ENCODE assay signal across 1 cellular context in the genomic region with DNA sequence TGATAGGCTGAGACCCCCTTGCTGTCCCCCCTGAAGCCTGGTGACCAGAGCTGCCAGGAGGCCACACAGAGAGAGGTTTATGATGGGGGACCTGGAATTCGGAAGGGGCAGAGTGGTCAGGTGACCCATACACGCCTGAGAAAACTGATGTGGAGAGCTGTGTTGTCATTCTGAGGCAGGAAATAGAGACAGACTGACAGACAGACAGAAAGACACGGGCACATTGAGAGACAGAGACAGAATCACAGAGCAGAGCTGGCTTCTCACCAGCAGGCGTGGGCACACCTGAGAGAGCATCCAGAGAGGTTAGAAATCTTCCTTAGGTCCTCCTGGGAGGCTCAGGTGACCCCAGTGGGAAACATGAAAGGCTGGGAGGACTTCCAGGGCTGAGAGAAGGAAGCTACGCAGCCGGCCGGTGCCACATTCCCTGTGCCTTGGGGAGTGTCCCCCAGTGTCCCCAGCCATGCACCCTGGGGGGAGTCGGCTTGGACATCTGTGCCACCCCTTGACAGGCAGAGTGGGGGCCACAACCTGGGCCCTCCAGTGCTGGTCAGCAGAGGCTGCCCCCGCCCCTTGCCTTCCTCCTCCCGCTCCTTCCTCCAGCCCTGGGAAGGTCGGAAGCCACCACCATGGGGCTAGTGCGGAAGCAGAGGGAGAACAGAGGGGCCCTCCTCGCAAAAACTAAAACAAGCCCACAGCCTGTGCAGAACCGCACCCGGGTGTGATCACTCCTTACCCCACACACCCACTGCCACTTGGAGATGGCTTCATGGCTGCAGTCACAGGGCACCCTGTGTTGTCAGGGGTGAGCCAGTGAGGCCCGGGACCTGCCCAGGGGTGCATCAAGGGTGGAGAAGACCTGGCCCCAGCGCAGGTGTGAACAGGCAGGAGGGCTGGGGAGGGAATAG.
TF ChIP-seq lines count a peak whose summit lies in the region.

No MANE protein-coding gene starts in this region.

TF ChIP-seq in HepG2, 621 proteins besides CTCF, POLR2A, EP300 and RAD21:
- TF ChIP-seq SAP130 (CRISPR knock-in tag; IDR thresholded peaks at IDR 0.05; ENCODE audit: low read depth) (no peak), ZNF124 (CRISPR knock-in tag; IDR thresholded peaks at IDR 0.05) (no peak), ZNF335 (CRISPR knock-in tag; IDR thresholded peaks at IDR 0.05) (no peak), NCOA5 (CRISPR knock-in tag; IDR thresholded peaks at IDR 0.05) (no peak), SPEN (CRISPR knock-in tag; IDR thresholded peaks at IDR 0.05; ENCODE audit: low read depth) (no peak), MED1 (CRISPR knock-in tag; IDR thresholded peaks at IDR 0.05) (no peak), BRD4 (CRISPR knock-in tag; IDR thresholded peaks at IDR 0.05) (no peak), ZNF205 (CRISPR knock-in tag; IDR thresholded peaks at IDR 0.05) (no peak), SMC3 (IDR thresholded peaks at IDR 0.05; ENCODE audit: low read length) (no peak)
